8 cellular contexts compared by ENCODE assay signal in genomic region chr7:99380032-99380822, GRCh38. TPM values are rescaled to one million over a fixed set of nuclear protein-coding genes. Genes with fewer than 3 reads are reported as not detected.
A peak's percentile ranks its signal among the peaks of the same experiment; 100 is the strongest.
DNase-seq lines count a peak whose midpoint lies in the region; ATAC-seq and TF ChIP-seq lines count a peak whose summit lies in the region.

No MANE protein-coding gene starts in this region.

- in situ Hi-C loops in G401 (cut with HindIII; ENCODE audit: low sequenced_read_pairs) = no loop called here

- TF ChIP-seq POLR2A in GM19193 (IDR thresholded peaks at IDR 0.05; ENCODE audit: extremely low read depth, insufficient read depth, insufficient read length) = peak; percentile 62

- ATAC-seq in HG03280 (IDR thresholded peaks at IDR 0.05; ENCODE audit: unreplicated experiment) (peak; percentile 33), esophagus mucosa (peak; percentile 6)

- DNase-seq in AG08395 (ENCODE audit: low spot score) (peak; percentile 47), UCSD-AML1 (lab: John Stamatoyannopoulos, UW; ENCODE audit: unreplicated experiment) (peak; percentile 67), nucleus accumbens (lab: John Stamatoyannopoulos, UW) (peak in 43 of 56 donors; percentile 4 to 82 (median 45)), DMS53 treated with DMSO at 0.1 percent for 48 hours (lab: John Stamatoyannopoulos, UW; ENCODE audit: unreplicated experiment) (no peak), G401 (ENCODE audit: low spot score) (no peak)

RNA-seq across cellular contexts. Expression of gene ARPC1B, which starts 5.7 kb away (rescaled TPM):
- total RNA-seq in esophagus mucosa = 53.0 TPM
- total RNA-seq in G401 (2014; rRNA removed; shearing (Covaris generic)) = 281 and 284 TPM in 2 replicates

RNA-seq across cellular contexts. Expression of gene PDAP1, which starts 28.2 kb away (rescaled TPM):
- 94.4 TPM for total RNA-seq in esophagus mucosa
- 169 and 215 TPM in 2 replicates for total RNA-seq in G401 (2014; rRNA removed; shearing (Covaris generic))

RNA-seq across cellular contexts. Expression of gene BUD31, which starts 28.5 kb away (rescaled TPM):
- total RNA-seq in esophagus mucosa = 98.9 TPM
- 91.6 and 96.3 TPM in 2 replicates for total RNA-seq in G401 (2014; rRNA removed; shearing (Covaris generic))

RNA-seq across cellular contexts. Expression of gene ARPC1A, which starts 54.5 kb away (rescaled TPM):
- 182 TPM for total RNA-seq in esophagus mucosa
- 111 and 121 TPM in 2 replicates for total RNA-seq in G401 (2014; rRNA removed; shearing (Covaris generic))

RNA-seq across cellular contexts. Expression of gene PTCD1, which starts 58.4 kb away (rescaled TPM):
- total RNA-seq in esophagus mucosa = 4.0 TPM
- total RNA-seq in G401 (2014; rRNA removed; shearing (Covaris generic)) = 10.9 and 28.1 TPM in 2 replicates

Comparison
In these comparisons a context has a peak if more than half of its experiments do, and no peak if none do; other contexts are left out.
1. DNase-seq: peak in AG08395 (single experiment), UCSD-AML1 (single experiment) and nucleus accumbens (43 of 56); none in DMS53 treated with DMSO at 0.1 percent for 48 hours (single experiment) and G401 (single experiment).